ENCODE assay signal across 10 cellular contexts in genomic region chr6:259901-260508, GRCh38. TPM values are rescaled to one million over a fixed set of nuclear protein-coding genes. Genes with fewer than 3 reads are reported as not detected.
DNase-seq lines count a peak whose midpoint lies in the region; ATAC-seq and TF ChIP-seq lines count a peak whose summit lies in the region.
"Had no signal": no experiment of that assay in that cellular context is flagged by ENCODE, and none has a peak within 500 bp of the region (broad histone marks: within the 10 kb centered on the region; RNA-seq: fewer than 3 reads in every experiment).

No MANE protein-coding gene starts in this region.

- H3K36me3 Mint-ChIP-seq in activated CD8-positive, alpha-beta T cell treated with anti-CD3 and anti-CD28 coated beads, Interleukin-2, amount 10 ng/mL, durations not matched to agents 7 days and 5 days (ENCODE audit: low read depth) = peaks cover 5% of the 10 kb centered on the region

- H3K36me3 ChIP-seq in GM06990 (ENCODE audit: control insufficient read depth, insufficient read depth, low read length) (no peaks in the 10 kb centered on the region), gastrocnemius medialis (no peaks in the 10 kb centered on the region)
- H3K36me3 ChIP-seq: brain microvascular endothelial cell had no signal

- peak overlapping the region; percentile 34; the same call in 1 of the 2 replicates for H3K4me3 ChIP-seq in GM06990 (replicated peaks; ENCODE audit: low read depth, low read length)
- no peak overlapping the region for H3K4me3 ChIP-seq in gastrocnemius medialis

- CTCF ChIA-PET in activated CD8-positive, alpha-beta T cell treated with anti-CD3 and anti-CD28 coated beads, Interleukin-2, amount 10 ng/mL, durations not matched to agents 7 days and 5 days (lab: Charles Lee) = interaction anchor here (0.6 to 2.1 kb wide), 12 partner anchors 20 to 406 kb away, joined by 3 to 9 read pairs (median 4); no protein-coding TSS in a partner anchor

- H3K27ac ChIP-seq in gastrocnemius medialis = no peak overlapping the region
- H3K27ac ChIP-seq: brain microvascular endothelial cell had no signal

- H3K9me3 Mint-ChIP-seq in activated CD8-positive, alpha-beta T cell treated with anti-CD3 and anti-CD28 coated beads, Interleukin-2, amount 10 ng/mL, durations not matched to agents 7 days and 5 days (ENCODE audit: insufficient read depth) = peaks cover 10% of the 10 kb centered on the region

- peak; percentile 96 for ATAC-seq in GM19351 (IDR thresholded peaks at IDR 0.05; ENCODE audit: unreplicated experiment)
- peak; percentile 83 for ATAC-seq in HG02981 (IDR thresholded peaks at IDR 0.05; ENCODE audit: unreplicated experiment)
- ATAC-seq in activated CD8-positive, alpha-beta T cell treated with anti-CD3 and anti-CD28 coated beads, Interleukin-2, amount 10 ng/mL, durations not matched to agents 7 days and 5 days = peak; percentile 74
- ATAC-seq in gastrocnemius medialis = no peak

- no peaks in the 10 kb centered on the region for H3K4me1 ChIP-seq in gastrocnemius medialis

- DNase-seq in GM06990 (ENCODE audit: extremely low read depth, insufficient read length) (peak; percentile 61), C1 segment of cervical spinal cord (lab: John Stamatoyannopoulos, UW) (no peak), dermis blood vessel endothelial cell (no peak), kidney tubule cell (ENCODE audit: low spot score) (no peak), gastrocnemius medialis (no peak)
- DNase-seq in activated CD8-positive, alpha-beta T cell treated with anti-CD3 and anti-CD28 coated beads, Interleukin-2, amount 10 ng/mL, durations not matched to agents 7 days and 5 days = no peak
- DNase-seq: brain microvascular endothelial cell, NCI-H510A treated with DMSO at 0.1 percent for 48 hours had no signal

- peaks cover 53% of the 10 kb centered on the region for H3K4me1 Mint-ChIP-seq in activated CD8-positive, alpha-beta T cell treated with anti-CD3 and anti-CD28 coated beads, Interleukin-2, amount 10 ng/mL, durations not matched to agents 7 days and 5 days (ENCODE audit: low read depth)

- no peak for TF ChIP-seq POLR2A in gastrocnemius medialis (IDR thresholded peaks at IDR 0.05)

- H3K27me3 ChIP-seq in GM06990 (replicated peaks; ENCODE audit: control insufficient read depth, insufficient read depth, low read length) = no peaks in the 10 kb centered on the region
- H3K27me3 ChIP-seq in gastrocnemius medialis = no peaks in the 10 kb centered on the region
- H3K27me3 ChIP-seq: brain microvascular endothelial cell had no signal

- in situ Hi-C loops in gastrocnemius medialis (cut with MboI; ENCODE audit: low sequenced_read_pairs in 4 of 4) = no loop called here

- no peak for TF ChIP-seq CTCF in GM06990 (IDR thresholded peaks at IDR 0.05; ENCODE audit: insufficient read depth, low read length, poor library complexity, severe bottlenecking)
- no peak for TF ChIP-seq CTCF in gastrocnemius medialis (IDR thresholded peaks at IDR 0.05 in 4 of 5, conservative IDR thresholded peaks at IDR 0.05 in 1 of 5)

- POLR2A ChIA-PET in activated CD8-positive, alpha-beta T cell treated with anti-CD3 and anti-CD28 coated beads, Interleukin-2, amount 10 ng/mL, durations not matched to agents 7 days and 5 days (lab: Charles Lee) = interaction anchor here (0.8 to 1.2 kb wide), 4 partner anchors 25 to 78 kb away, joined by 3 read pairs; no protein-coding TSS in a partner anchor

- peak overlapping the region; percentile 80 for H3K27ac Mint-ChIP-seq in activated CD8-positive, alpha-beta T cell treated with anti-CD3 and anti-CD28 coated beads, Interleukin-2, amount 10 ng/mL, durations not matched to agents 7 days and 5 days

- no peaks in the 10 kb centered on the region for H3K27me3 Mint-ChIP-seq in activated CD8-positive, alpha-beta T cell treated with anti-CD3 and anti-CD28 coated beads, Interleukin-2, amount 10 ng/mL, durations not matched to agents 7 days and 5 days (ENCODE audit: low read depth)

- intact Hi-C loops in gastrocnemius medialis (cut with DNase I; ENCODE audit: low total_unique reads) = no loop called here

- H3K4me3 Mint-ChIP-seq in activated CD8-positive, alpha-beta T cell treated with anti-CD3 and anti-CD28 coated beads, Interleukin-2, amount 10 ng/mL, durations not matched to agents 7 days and 5 days = peak overlapping the region; percentile 58

- no peaks in the 10 kb centered on the region for H3K9me3 ChIP-seq in gastrocnemius medialis

RNA-seq across cellular contexts. Expression of gene DUSP22, which starts 32.3 kb away (rescaled TPM):
- 10 to 100 TPM; 32.6 to 33.2 TPM for total RNA-seq in activated CD8-positive, alpha-beta T cell treated with anti-CD3 and anti-CD28 coated beads, Interleukin-2, amount 10 ng/mL, durations not matched to agents 7 days and 5 days
- total RNA-seq in dermis blood vessel endothelial cell = 40.8 and 44.3 TPM in 2 replicates
- total RNA-seq in gastrocnemius medialis = 10 to 100 TPM; 53.4 to 70.7 (median 61.3) TPM

Comparison
In these comparisons a context has a peak if more than half of its experiments do, and no peak if none do; other contexts are left out.
1. ATAC-seq: peak in GM19351 (single experiment), HG02981 (single experiment) and activated CD8-positive, alpha-beta T cell treated with anti-CD3 and anti-CD28 coated beads, Interleukin-2, amount 10 ng/mL, durations not matched to agents 7 days and 5 days (single experiment); none in gastrocnemius medialis (0 of 2).